Comparison of ENCODE assay signal across 1 cellular context in genomic region chr15:58743161-58743502, GRCh38.
TF ChIP-seq lines count a peak whose summit lies in the region.

No MANE protein-coding gene starts in this region.

TF ChIP-seq in WTC11, 78 proteins besides CTCF, POLR2A, EP300 and RAD21 (continued from another document):
- TF ChIP-seq, protein P1, sequence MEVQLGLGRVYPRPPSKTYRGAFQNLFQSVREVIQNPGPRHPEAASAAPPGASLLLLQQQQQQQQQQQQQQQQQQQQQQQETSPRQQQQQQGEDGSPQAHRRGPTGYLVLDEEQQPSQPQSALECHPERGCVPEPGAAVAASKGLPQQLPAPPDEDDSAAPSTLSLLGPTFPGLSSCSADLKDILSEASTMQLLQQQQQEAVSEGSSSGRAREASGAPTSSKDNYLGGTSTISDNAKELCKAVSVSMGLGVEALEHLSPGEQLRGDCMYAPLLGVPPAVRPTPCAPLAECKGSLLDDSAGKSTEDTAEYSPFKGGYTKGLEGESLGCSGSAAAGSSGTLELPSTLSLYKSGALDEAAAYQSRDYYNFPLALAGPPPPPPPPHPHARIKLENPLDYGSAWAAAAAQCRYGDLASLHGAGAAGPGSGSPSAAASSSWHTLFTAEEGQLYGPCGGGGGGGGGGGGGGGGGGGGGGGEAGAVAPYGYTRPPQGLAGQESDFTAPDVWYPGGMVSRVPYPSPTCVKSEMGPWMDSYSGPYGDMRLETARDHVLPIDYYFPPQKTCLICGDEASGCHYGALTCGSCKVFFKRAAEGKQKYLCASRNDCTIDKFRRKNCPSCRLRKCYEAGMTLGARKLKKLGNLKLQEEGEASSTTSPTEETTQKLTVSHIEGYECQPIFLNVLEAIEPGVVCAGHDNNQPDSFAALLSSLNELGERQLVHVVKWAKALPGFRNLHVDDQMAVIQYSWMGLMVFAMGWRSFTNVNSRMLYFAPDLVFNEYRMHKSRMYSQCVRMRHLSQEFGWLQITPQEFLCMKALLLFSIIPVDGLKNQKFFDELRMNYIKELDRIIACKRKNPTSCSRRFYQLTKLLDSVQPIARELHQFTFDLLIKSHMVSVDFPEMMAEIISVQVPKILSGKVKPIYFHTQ (CRISPR knock-in tag; IDR thresholded peaks at IDR 0.05), result no peak
- TF ChIP-seq ZNF317 (CRISPR knock-in tag; IDR thresholded peaks at IDR 0.05; ENCODE audit: borderline replicate concordance, low read depth) (no peak), ZNF416 (CRISPR knock-in tag; IDR thresholded peaks at IDR 0.05) (no peak), E2F1 (CRISPR knock-in tag; IDR thresholded peaks at IDR 0.05) (no peak), ETV6 (CRISPR knock-in tag; IDR thresholded peaks at IDR 0.05) (no peak), GRHL2 (CRISPR knock-in tag; IDR thresholded peaks at IDR 0.05; ENCODE audit: insufficient replicate concordance, severe bottlenecking) (no peak), EMX1 (CRISPR knock-in tag; IDR thresholded peaks at IDR 0.05) (no peak), ZNF219 (CRISPR knock-in tag; IDR thresholded peaks at IDR 0.05; ENCODE audit: borderline replicate concordance) (no peak), CREM (CRISPR knock-in tag; IDR thresholded peaks at IDR 0.05) (no peak)
